Comparison of ENCODE assay signal across 8 cellular contexts in genomic region chr10:93894516-93895378, GRCh38. TPM values are rescaled to one million over a fixed set of nuclear protein-coding genes. Genes with fewer than 3 reads are reported as not detected.
DNase-seq lines count a peak whose midpoint lies in the region; ATAC-seq and TF ChIP-seq lines count a peak whose summit lies in the region.

No MANE protein-coding gene starts in this region.

- H3K4me3 Mint-ChIP-seq in activated B cell treated with CpG ODN at 0.5 μM for 24 hours, result peak overlapping the region; percentile 80

- H3K27ac ChIP-seq in gastroesophageal sphincter (peak overlapping the region in 2 of 4 donors; percentile 72 to 85), gastrocnemius medialis (peak overlapping the region in 3 of 4 donors; percentile 44 to 75 (median 74))

- DNase-seq in BJ (ENCODE audit: low read depth), result no peak
- DNase-seq in H7, result peak; percentile 12
- no peak for DNase-seq in activated B cell treated with CpG ODN at 0.5 μM for 24 hours
- DNase-seq in gastrocnemius medialis, result no peak
- no peak for DNase-seq in NCI-H774 (lab: John Stamatoyannopoulos, UW)
- no peak for DNase-seq in GF-D8 (lab: John Stamatoyannopoulos, UW)

- intact Hi-C loops in activated B cell treated with CpG ODN at 0.5 μM for 24 hours (cut with micrococcal nuclease), result no loop called here
- intact Hi-C loops in gastrocnemius medialis (cut with DNase I; ENCODE audit: low total_unique reads), result loop anchor here (5.0 kb wide), 2 partner anchors 48 to 192 kb away; partner anchors contain the start of gene FRA10AC1

- H3K27me3 Mint-ChIP-seq in activated B cell treated with CpG ODN at 0.5 μM for 24 hours, result peaks cover 11% of the 10 kb centered on the region

- H3K4me1 ChIP-seq in gastroesophageal sphincter (peaks cover 0 to 13% (median 4%) of the 10 kb centered on the region in 3 donors), gastrocnemius medialis (peaks cover 8 to 13% of the 10 kb centered on the region in 2 donors)

- in situ Hi-C loops in gastrocnemius medialis (cut with MboI; ENCODE audit: low sequenced_read_pairs in 4 of 4), result no loop called here

- H3K9me3 Mint-ChIP-seq in activated B cell treated with CpG ODN at 0.5 μM for 24 hours, result no peaks in the 10 kb centered on the region

- TF ChIP-seq CTCF in BJ (IDR thresholded peaks at IDR 0.05; ENCODE audit: insufficient read depth, low read depth, low read length) (no peak), activated B cell treated with CpG ODN at 0.5 μM for 24 hours (IDR thresholded peaks at IDR 0.05) (no peak), gastroesophageal sphincter (IDR thresholded peaks at IDR 0.05) (no peak), gastrocnemius medialis (IDR thresholded peaks at IDR 0.05 in 4 of 5, conservative IDR thresholded peaks at IDR 0.05 in 1 of 5) (no peak)

- H3K36me3 ChIP-seq in BJ (ENCODE audit: control insufficient read depth, insufficient read depth, low read length), result no peaks in the 10 kb centered on the region
- H3K36me3 ChIP-seq in H7 (replicated peaks; ENCODE audit: control insufficient read depth, insufficient read depth, low read length), result no peaks in the 10 kb centered on the region
- H3K36me3 ChIP-seq in gastroesophageal sphincter, result no peaks in the 10 kb centered on the region
- H3K36me3 ChIP-seq in gastrocnemius medialis, result no peaks in the 10 kb centered on the region

- H3K9me3 ChIP-seq in gastroesophageal sphincter (no peaks in the 10 kb centered on the region), gastrocnemius medialis (no peaks in the 10 kb centered on the region)

- H3K36me3 Mint-ChIP-seq in activated B cell treated with CpG ODN at 0.5 μM for 24 hours (ENCODE audit: low read depth), result no peaks in the 10 kb centered on the region

- CTCF ChIA-PET in BJ (lab: Yijun Ruan, JAX), result interaction anchor here (0.8 to 1.9 kb wide), 6 partner anchors 9 to 425 kb away, joined by 3 to 5 read pairs (median 4); no protein-coding TSS in a partner anchor
- CTCF ChIA-PET in activated B cell treated with CpG ODN at 0.5 μM for 24 hours (lab: Charles Lee), result interaction anchor here (1.0 kb wide), 1 partner anchor 14 kb away, joined by 3 read pairs; no protein-coding TSS in a partner anchor

- no peak overlapping the region for H3K27ac Mint-ChIP-seq in activated B cell treated with CpG ODN at 0.5 μM for 24 hours

- H3K4me3 ChIP-seq in BJ (ENCODE audit: low read depth, low read length), result peak overlapping the region; percentile 68
- peak overlapping the region; percentile 79 for H3K4me3 ChIP-seq in H7 (ENCODE audit: insufficient read depth, low read depth, low read length)
- H3K4me3 ChIP-seq in gastroesophageal sphincter, result peak overlapping the region; percentile 85 to 91
- H3K4me3 ChIP-seq in gastrocnemius medialis, result peak overlapping the region; percentile 68 to 99 (median 86)

- TF ChIP-seq POLR2A in gastroesophageal sphincter (IDR thresholded peaks at IDR 0.05) (no peak), gastrocnemius medialis (IDR thresholded peaks at IDR 0.05) (no peak)

- no peaks in the 10 kb centered on the region for H3K27me3 ChIP-seq in BJ (ENCODE audit: control insufficient read depth, insufficient read depth, low read length)
- H3K27me3 ChIP-seq in H7 (ENCODE audit: control insufficient read depth, insufficient read depth, low read length), result peaks cover 20% of the 10 kb centered on the region
- H3K27me3 ChIP-seq in gastroesophageal sphincter, result no peaks in the 10 kb centered on the region
- no peaks in the 10 kb centered on the region for H3K27me3 ChIP-seq in gastrocnemius medialis

- ATAC-seq in activated B cell treated with CpG ODN at 0.5 μM for 24 hours (ENCODE audit: low read depth) (peak; percentile 5), gastroesophageal sphincter (peak; percentile 4), gastrocnemius medialis (no peak), GM21717 (IDR thresholded peaks at IDR 0.05; ENCODE audit: unreplicated experiment) (no peak)

- no peak for TF ChIP-seq EP300 in gastroesophageal sphincter (IDR thresholded peaks at IDR 0.05)

- POLR2A ChIA-PET in BJ (lab: Charles Lee), result interaction anchor here (0.7 kb wide), 1 partner anchor 438 kb away, joined by 4 read pairs; no protein-coding TSS in a partner anchor
- POLR2A ChIA-PET in activated B cell treated with CpG ODN at 0.5 μM for 24 hours (lab: Charles Lee), result interaction anchor here (0.6 to 1.8 kb wide), 2 partner anchors 11 to 347 kb away, joined by 4 to 5 read pairs; no protein-coding TSS in a partner anchor

- H3K4me1 Mint-ChIP-seq in activated B cell treated with CpG ODN at 0.5 μM for 24 hours, result peaks cover 13% of the 10 kb centered on the region

- whole genome bisulfite sequencing in gastroesophageal sphincter (ENCODE audit: low coverage in 1 of 2), 2 donors, result 6 to 26% methylated on average over 6 to 12 of the region's 22 CpGs

RNA-seq across cellular contexts. Expression of gene SLC35G1, which starts 1.0 kb away (rescaled TPM):
- 4.5 and 7.4 TPM in 2 replicates for polyA plus RNA-seq in BJ (2011; rRNA removed)
- polyA minus RNA-seq in BJ (2011; rRNA and poly(A)+ RNA removed), result 2.3 and 2.5 TPM in 2 replicates
- total RNA-seq in H7 (2014; rRNA removed; shearing (Covaris generic)), result 5.4 and 5.8 TPM in 2 replicates
- total RNA-seq in activated B cell treated with CpG ODN at 0.5 μM for 24 hours (2.1 and 2.2 TPM in 2 replicates), gastroesophageal sphincter (1 to 10 TPM; 3.4 to 5.5 (median 4.7) TPM), gastrocnemius medialis (1 to 10 TPM in 2 of 4 donors, under 1 TPM in 2; 0.78 to 3.4 (median 0.97) TPM)

Comparison
In these comparisons a context has a peak if more than half of its experiments do, and no peak if none do; other contexts are left out.
1. ATAC-seq: peak in activated B cell treated with CpG ODN at 0.5 μM for 24 hours (single experiment) and gastroesophageal sphincter (single experiment); none in gastrocnemius medialis (0 of 2) and GM21717 (single experiment).
2. Peak in every context shown above with its lines, with median percentiles within 50 percentile points of each other: H3K4me3 ChIP-seq.